Comparison of ENCODE assay signal across 8 cellular contexts in genomic region chr3:57594576-57594975, GRCh38. TPM values are rescaled to one million over a fixed set of nuclear protein-coding genes. Genes with fewer than 3 reads are reported as not detected.
DNase-seq lines count a peak whose midpoint lies in the region; TF ChIP-seq lines count a peak whose summit lies in the region.
"Had no signal": no experiment of that assay in that cellular context is flagged by ENCODE, and none has a peak within 500 bp of the region (broad histone marks: within the 10 kb centered on the region; RNA-seq: fewer than 3 reads in every experiment).

No MANE protein-coding gene starts in this region.

- H3K4me3 ChIP-seq in HEK293 (ENCODE audit: low read depth, low read length): peak overlapping the region; percentile 86
- H3K4me3 ChIP-seq in fibroblast of lung (replicated peaks in 1 of 4; ENCODE audit: control extremely low read depth in 1 of 4, insufficient read depth in 1 of 4, low read depth in 3 of 4, low read length in 4 of 4): peak overlapping the region; percentile 60 to 98 (median 86)
- peak overlapping the region; percentile 91 for H3K4me3 ChIP-seq in skeletal muscle cell (ENCODE audit: low read depth, low read length)

- CTCF ChIA-PET in HEK293 (lab: Yijun Ruan, JAX): interaction anchor here (0.8 to 1.4 kb wide), 2 partner anchors 234 to 424 kb away, joined by 3 to 4 read pairs; no protein-coding TSS in a partner anchor

- peaks cover 25% of the 10 kb centered on the region for H4K20me1 ChIP-seq in fibroblast of lung (ENCODE audit: control insufficient read depth, extremely low read depth, insufficient read depth, low read length)

- peak overlapping the region; percentile 46 for H3K9ac ChIP-seq in fibroblast of lung (ENCODE audit: insufficient read depth, low read length)

- H3K9me3 ChIP-seq in HEK293 (ENCODE audit: control insufficient read depth, insufficient read depth, low read depth, low read length) (no peaks in the 10 kb centered on the region), fibroblast of lung (ENCODE audit: control insufficient read depth, insufficient read depth, low read depth, low read length) (no peaks in the 10 kb centered on the region)

- H3K27me3 ChIP-seq in fibroblast of lung (ENCODE audit: control insufficient read depth, insufficient read depth, low read length): no peaks in the 10 kb centered on the region

- peak overlapping the region; percentile 96 for H3K4me2 ChIP-seq in fibroblast of lung (ENCODE audit: extremely low read depth, insufficient read depth, low read length)

- POLR2A ChIA-PET in HEK293 (lab: Yijun Ruan, JAX): interaction anchor here (1.0 kb wide), 1 partner anchor 38 kb away, joined by 5 read pairs; the partner anchor contains the start of gene PDE12

- DNase-seq in fibroblast of lung (ENCODE audit: low read depth in 2 of 2) (no peak), skeletal muscle cell (ENCODE audit: low read depth) (no peak), NCI-H2081 treated with DMSO at 0.1 percent for 48 hours (lab: John Stamatoyannopoulos, UW) (no peak), HUDEP-2 (lab: John Stamatoyannopoulos, UW; ENCODE audit: unreplicated experiment in 76 of 76) (no peak), OCI-M1 (lab: John Stamatoyannopoulos, UW) (no peak)
- DNase-seq: kidney glomerular epithelial cell had no signal

- peaks cover 0 to 5% of the 10 kb centered on the region in 2 experiments; a peak in 2 of 3 replicates for H3K36me3 ChIP-seq in HEK293 (ENCODE audit: control insufficient read depth in 2 of 2, insufficient read depth in 1 of 2, low read length in 2 of 2)
- H3K36me3 ChIP-seq in fibroblast of lung (ENCODE audit: control insufficient read depth, insufficient read depth, low read length): peaks cover 1% of the 10 kb centered on the region

- peaks cover 76% of the 10 kb centered on the region for H3K79me2 ChIP-seq in fibroblast of lung (ENCODE audit: control insufficient read depth, insufficient read depth, low read length)

- H3K27ac ChIP-seq in HEK293 (ENCODE audit: extremely low read depth, low read depth, low read length): no peak overlapping the region
- H3K27ac ChIP-seq in VCaP: peak overlapping the region; percentile 97; the same call in 1 of the 2 replicates
- peak overlapping the region; percentile 97 for H3K27ac ChIP-seq in fibroblast of lung (ENCODE audit: insufficient read depth, low read length)

- no peak overlapping the region for H2AFZ ChIP-seq in fibroblast of lung (ENCODE audit: low read length)

- H3K4me1 ChIP-seq in HEK293 (ENCODE audit: control insufficient read depth, insufficient read depth, low read length) (no peaks in the 10 kb centered on the region), fibroblast of lung (ENCODE audit: control insufficient read depth, extremely low read depth, insufficient read depth, low read length) (peaks cover 7% of the 10 kb centered on the region)

- TF ChIP-seq CTCF in HEK293 (tag by site-specific recombination; IDR thresholded peaks at IDR 0.05): no peak
- TF ChIP-seq CTCF in VCaP (conservative IDR thresholded peaks at IDR 0.05): no peak
- no peak for TF ChIP-seq CTCF in fibroblast of lung (conservative IDR thresholded peaks at IDR 0.05 in 1 of 2, IDR thresholded peaks at IDR 0.05 in 1 of 2; ENCODE audit: low read depth in 1 of 2, low read length in 2 of 2)

TF ChIP-seq in HEK293, 187 proteins besides CTCF, POLR2A, EP300 and RAD21:
- TF ChIP-seq KLF7 (tag by site-specific recombination; IDR thresholded peaks at IDR 0.05; ENCODE audit: borderline replicate concordance): no peak
- peak; percentile 47; the same call in 1 of the 2 replicates for TF ChIP-seq PRDM6 (tag by site-specific recombination; IDR thresholded peaks at IDR 0.05)

RNA-seq across cellular contexts. Expression of gene ARF4, which starts 2.6 kb away (rescaled TPM):
- 121 and 173 TPM in 2 replicates for total RNA-seq in fibroblast of lung
- 544 and 761 TPM in 2 replicates for polyA plus RNA-seq in fibroblast of lung
- polyA plus RNA-seq in fibroblast of lung (2012): 361 and 444 TPM in 2 replicates
- 664 and 790 TPM in 2 replicates for polyA minus RNA-seq in fibroblast of lung (ENCODE audit: low replicate concordance)

RNA-seq across cellular contexts. Expression of gene PDE12, which starts 38.5 kb away (rescaled TPM):
- total RNA-seq in fibroblast of lung: 9.0 and 11.1 TPM in 2 replicates
- 11.2 and 15.3 TPM in 2 replicates for polyA plus RNA-seq in fibroblast of lung
- 10.1 and 13.5 TPM in 2 replicates for polyA plus RNA-seq in fibroblast of lung (2012)
- 42.6 and 74.2 TPM in 2 replicates for polyA minus RNA-seq in fibroblast of lung (ENCODE audit: low replicate concordance)

RNA-seq across cellular contexts. Expression of gene DNAH12, which starts 50.4 kb away (rescaled TPM):
- under 0.01 and 0.17 TPM in 2 replicates for total RNA-seq in fibroblast of lung
- 0.06 and 0.12 TPM in 2 replicates for polyA plus RNA-seq in fibroblast of lung
- polyA plus RNA-seq in fibroblast of lung (2012): not detected in 2 replicates
- polyA minus RNA-seq in fibroblast of lung (ENCODE audit: low replicate concordance): not detected in 2 replicates
